Comparison of ENCODE assay signal across 1 cellular context in the genomic region with DNA sequence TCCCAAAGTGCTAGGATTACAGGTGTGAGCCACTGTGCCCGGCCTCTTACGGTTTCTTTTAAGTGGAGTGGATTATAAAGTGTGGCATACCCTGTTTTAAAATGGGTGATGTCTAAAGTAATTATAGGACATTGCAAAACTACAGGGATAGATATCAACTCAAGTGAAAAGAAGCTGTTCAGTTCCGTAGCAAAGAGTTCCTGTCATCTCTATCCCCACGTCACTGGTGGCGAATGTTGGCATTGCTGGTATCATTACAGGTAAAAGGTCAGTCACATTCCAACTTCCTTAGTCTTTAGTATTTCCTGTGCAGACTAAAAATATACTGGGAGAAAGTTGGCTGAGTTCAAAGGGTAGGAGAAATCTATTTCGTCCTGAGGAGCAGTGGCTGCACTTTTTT.
TF ChIP-seq lines count a peak whose summit lies in the region.

No MANE protein-coding gene starts in this region.

TF ChIP-seq in SK-N-SH treated with all-trans-retinoic acid at 6 μM for 48 hours, 23 proteins besides CTCF, POLR2A, EP300 and RAD21:
- TF ChIP-seq ZNF70 (CRISPR knock-in tag; IDR thresholded peaks at IDR 0.05) (no peak), SNAI2 (CRISPR knock-in tag; IDR thresholded peaks at IDR 0.05) (no peak), GLIS3 (CRISPR knock-in tag; IDR thresholded peaks at IDR 0.05) (no peak), PATZ1 (CRISPR knock-in tag; IDR thresholded peaks at IDR 0.05; ENCODE audit: borderline replicate concordance) (no peak), ZNF565 (CRISPR knock-in tag; conservative IDR thresholded peaks at IDR 0.05; ENCODE audit: low read depth) (no peak), ESRRG (CRISPR knock-in tag; IDR thresholded peaks at IDR 0.05) (no peak), ZNF8 (CRISPR knock-in tag; IDR thresholded peaks at IDR 0.05) (no peak), OSR1 (CRISPR knock-in tag; IDR thresholded peaks at IDR 0.05) (no peak), ISL1 (CRISPR knock-in tag; IDR thresholded peaks at IDR 0.05) (no peak), ZC3H10 (CRISPR knock-in tag; IDR thresholded peaks at IDR 0.05) (no peak), PPARA (CRISPR knock-in tag; IDR thresholded peaks at IDR 0.05; ENCODE audit: borderline replicate concordance) (no peak), RARB (CRISPR knock-in tag; IDR thresholded peaks at IDR 0.05) (no peak), ZFP3 (CRISPR knock-in tag; IDR thresholded peaks at IDR 0.05) (no peak), TCF4 (CRISPR knock-in tag; IDR thresholded peaks at IDR 0.05; ENCODE audit: borderline replicate concordance) (no peak), ZFP30 (CRISPR knock-in tag; IDR thresholded peaks at IDR 0.05) (no peak), BACH2 (CRISPR knock-in tag; IDR thresholded peaks at IDR 0.05; ENCODE audit: borderline replicate concordance) (no peak)
- TF ChIP-seq, protein P1, sequence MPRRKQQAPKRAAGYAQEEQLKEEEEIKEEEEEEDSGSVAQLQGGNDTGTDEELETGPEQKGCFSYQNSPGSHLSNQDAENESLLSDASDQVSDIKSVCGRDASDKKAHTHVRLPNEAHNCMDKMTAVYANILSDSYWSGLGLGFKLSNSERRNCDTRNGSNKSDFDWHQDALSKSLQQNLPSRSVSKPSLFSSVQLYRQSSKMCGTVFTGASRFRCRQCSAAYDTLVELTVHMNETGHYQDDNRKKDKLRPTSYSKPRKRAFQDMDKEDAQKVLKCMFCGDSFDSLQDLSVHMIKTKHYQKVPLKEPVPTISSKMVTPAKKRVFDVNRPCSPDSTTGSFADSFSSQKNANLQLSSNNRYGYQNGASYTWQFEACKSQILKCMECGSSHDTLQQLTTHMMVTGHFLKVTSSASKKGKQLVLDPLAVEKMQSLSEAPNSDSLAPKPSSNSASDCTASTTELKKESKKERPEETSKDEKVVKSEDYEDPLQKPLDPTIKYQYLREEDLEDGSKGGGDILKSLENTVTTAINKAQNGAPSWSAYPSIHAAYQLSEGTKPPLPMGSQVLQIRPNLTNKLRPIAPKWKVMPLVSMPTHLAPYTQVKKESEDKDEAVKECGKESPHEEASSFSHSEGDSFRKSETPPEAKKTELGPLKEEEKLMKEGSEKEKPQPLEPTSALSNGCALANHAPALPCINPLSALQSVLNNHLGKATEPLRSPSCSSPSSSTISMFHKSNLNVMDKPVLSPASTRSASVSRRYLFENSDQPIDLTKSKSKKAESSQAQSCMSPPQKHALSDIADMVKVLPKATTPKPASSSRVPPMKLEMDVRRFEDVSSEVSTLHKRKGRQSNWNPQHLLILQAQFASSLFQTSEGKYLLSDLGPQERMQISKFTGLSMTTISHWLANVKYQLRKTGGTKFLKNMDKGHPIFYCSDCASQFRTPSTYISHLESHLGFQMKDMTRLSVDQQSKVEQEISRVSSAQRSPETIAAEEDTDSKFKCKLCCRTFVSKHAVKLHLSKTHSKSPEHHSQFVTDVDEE (CRISPR knock-in tag; IDR thresholded peaks at IDR 0.05): no peak
